Comparison of ENCODE assay signal across 2 cellular contexts in genomic region chr16:5336898-5337297, GRCh38.
TF ChIP-seq lines count a peak whose summit lies in the region.

No MANE protein-coding gene starts in this region.

TF ChIP-seq in GM23338, 12 proteins besides CTCF, POLR2A, EP300 and RAD21 (continued from another document):
- TF ChIP-seq EZH2 (IDR thresholded peaks at IDR 0.05; ENCODE audit: low read depth, unreplicated experiment), result no peak
- TF ChIP-seq ZNF462 (CRISPR knock-in tag; IDR thresholded peaks at IDR 0.05), result no peak
- no peak for TF ChIP-seq ZNF331 (CRISPR knock-in tag; IDR thresholded peaks at IDR 0.05; ENCODE audit: low read depth)
- TF ChIP-seq ZNF114 (CRISPR knock-in tag; IDR thresholded peaks at IDR 0.05), result no peak
- no peak for TF ChIP-seq POLR2AphosphoS5 (IDR thresholded peaks at IDR 0.05; ENCODE audit: low read depth)

TF ChIP-seq in WTC11, 78 proteins besides CTCF, POLR2A, EP300 and RAD21 (continued from another document):
- TF ChIP-seq KAT7 (CRISPR knock-in tag; IDR thresholded peaks at IDR 0.05; ENCODE audit: borderline replicate concordance), result no peak
- no peak for TF ChIP-seq NFYB (CRISPR knock-in tag; conservative IDR thresholded peaks at IDR 0.05; ENCODE audit: low read depth)
- TF ChIP-seq RELA (CRISPR knock-in tag; IDR thresholded peaks at IDR 0.05; ENCODE audit: borderline replicate concordance), result no peak
